7 cellular contexts compared by ENCODE assay signal in the genomic region with DNA sequence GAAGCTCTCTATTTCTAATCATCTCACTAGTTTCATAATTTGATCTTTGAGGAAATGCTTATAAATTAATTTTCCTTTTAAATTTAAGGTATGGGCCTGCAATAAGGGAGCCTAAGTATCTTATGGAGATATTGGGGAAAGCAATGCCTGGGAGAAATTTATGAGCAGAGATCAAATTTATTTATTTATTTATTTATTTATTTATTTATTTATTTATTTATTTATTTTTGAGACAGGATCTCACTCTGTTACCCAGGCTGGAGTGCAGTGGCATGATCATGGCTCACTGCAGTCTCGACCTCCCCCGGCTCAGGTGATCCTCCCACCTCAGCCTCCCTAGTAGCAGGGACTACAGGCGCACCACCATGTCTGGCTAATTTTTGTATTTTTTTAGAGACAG.
DNase-seq lines count a peak whose midpoint lies in the region; ATAC-seq, FAIRE-seq and TF ChIP-seq lines count a peak whose summit lies in the region.
"Not testable (repeated sequence)": the region's sequence is repeated elsewhere in the genome, so short reads cannot be mapped to it uniquely, and the experiment has no call there.

No MANE protein-coding gene starts in this region.

- peak overlapping the region; percentile 97 for H3K27ac Mint-ChIP-seq in CD4-positive, alpha-beta T cell
- peak overlapping the region; percentile 8 for H3K27ac Mint-ChIP-seq in activated T-cell treated with anti-CD3 and anti-CD28 coated beads, Interleukin-2, amount 50 U/mL, for 24 hours
- H3K27ac Mint-ChIP-seq in central memory CD8-positive, alpha-beta T cell (ENCODE audit: low read depth) = peak overlapping the region; percentile 88

- not testable (repeated sequence) for TF ChIP-seq RAD21 in SK-N-SH (IDR thresholded peaks at IDR 0.05; ENCODE audit: low read length)

- not testable (repeated sequence) for H3K27me3 ChIP-seq in CD4-positive, alpha-beta T cell (ENCODE audit: control insufficient read depth, insufficient read depth, low read length); SK-N-SH (ENCODE audit: insufficient read depth); keratinocyte (ENCODE audit: control insufficient read depth, extremely low read depth, insufficient read depth, low read length); neutrophil

- CTCF ChIA-PET in CD4-positive, alpha-beta T cell (lab: Charles Lee) = interaction anchor here (2.1 kb wide), 1 partner anchor 51 kb away, joined by 8 read pairs; no protein-coding TSS in a partner anchor
- CTCF ChIA-PET in SK-N-SH (lab: Yijun Ruan, JAX) = interaction anchor here (1.7 kb wide), 1 partner anchor 51 kb away, joined by 4 read pairs; no protein-coding TSS in a partner anchor

- not testable (repeated sequence) for H4K20me1 ChIP-seq in SK-N-SH (ENCODE audit: insufficient read depth); keratinocyte (ENCODE audit: control insufficient read depth, extremely low read depth, insufficient read depth, low read length)

- not testable (repeated sequence) for H3K9me1 ChIP-seq in keratinocyte (ENCODE audit: control insufficient read depth, extremely low read depth, insufficient read depth, low read length)

- DNase-seq in CD4-positive, alpha-beta T cell; SK-N-SH; activated T-cell treated with anti-CD3 and anti-CD28 coated beads, Interleukin-2, amount 50 U/mL, for 24 hours; central memory CD8-positive, alpha-beta T cell (ENCODE audit: low spot score in 2 of 2); keratinocyte (ENCODE audit: low read depth, low spot score): not testable (repeated sequence)

- not testable (repeated sequence) for H3K9me3 ChIP-seq in CD4-positive, alpha-beta T cell (ENCODE audit: control insufficient read depth, low read length); KOPT-K1 (ENCODE audit: insufficient read depth, low read length, poor library complexity, severe bottlenecking); SK-N-SH; keratinocyte (ENCODE audit: control insufficient read depth, low read depth, low read length); neutrophil

- H3K27me3 Mint-ChIP-seq in CD4-positive, alpha-beta T cell; activated T-cell treated with anti-CD3 and anti-CD28 coated beads, Interleukin-2, amount 50 U/mL, for 24 hours; central memory CD8-positive, alpha-beta T cell: not testable (repeated sequence)

- WGBS in SK-N-SH (ENCODE audit: low lambda C conversion rate) = 92% methylated on average over 3 of the region's 3 CpGs

- dilution Hi-C loops in keratinocyte (cut with MboI; ENCODE audit: extremely low pct_ligation_motif_present, low sequenced_read_pairs) = not testable (repeated sequence)

- TF ChIP-seq EP300 in SK-N-SH (IDR thresholded peaks at IDR 0.05; ENCODE audit: borderline replicate concordance in 1 of 2, low read depth in 1 of 2, low read length in 1 of 2) = not testable (repeated sequence)

- H3K9me2 ChIP-seq in SK-N-SH = not testable (repeated sequence)

- POLR2A ChIA-PET in CD4-positive, alpha-beta T cell (lab: Charles Lee); SK-N-SH (lab: Yijun Ruan, JAX): not testable (repeated sequence)

- peaks cover 74% of the 10 kb centered on the region for H3K4me1 Mint-ChIP-seq in CD4-positive, alpha-beta T cell (ENCODE audit: low read depth)
- H3K4me1 Mint-ChIP-seq in activated T-cell treated with anti-CD3 and anti-CD28 coated beads, Interleukin-2, amount 50 U/mL, for 24 hours (ENCODE audit: low read depth) = peaks cover 79% of the 10 kb centered on the region
- peaks cover 61% of the 10 kb centered on the region for H3K4me1 Mint-ChIP-seq in central memory CD8-positive, alpha-beta T cell

- H2AFZ ChIP-seq in SK-N-SH (ENCODE audit: low read depth); keratinocyte (ENCODE audit: control insufficient read depth, low read length): not testable (repeated sequence)

- H3K79me2 ChIP-seq in SK-N-SH (ENCODE audit: insufficient read depth) (peaks cover 66% of the 10 kb centered on the region), keratinocyte (ENCODE audit: control insufficient read depth, insufficient read depth, low read length) (peaks cover 67% of the 10 kb centered on the region)

- H3K4me3 ChIP-seq in SK-N-SH (ENCODE audit: low read depth in 2 of 2, low read length in 1 of 2) (peak overlapping the region; percentile 71 to 83; a peak in 2 of 4 replicates), keratinocyte (ENCODE audit: control insufficient read depth in 2 of 3, extremely low read depth in 1 of 3, insufficient read depth in 2 of 3, low read depth in 1 of 3, low read length in 3 of 3) (peak overlapping the region in 2 of 3 experiments; percentile 66 to 84), neutrophil (ENCODE audit: low read depth in 1 of 2, low read length in 1 of 2) (peak overlapping the region in 1 of 2 experiments; percentile 7)

- not testable (repeated sequence) for FAIRE-seq in keratinocyte (lab: Jason Lieb, UNC)

- H3K36me3 Mint-ChIP-seq in CD4-positive, alpha-beta T cell (ENCODE audit: low read depth) = peaks cover 25% of the 10 kb centered on the region
- H3K36me3 Mint-ChIP-seq in activated T-cell treated with anti-CD3 and anti-CD28 coated beads, Interleukin-2, amount 50 U/mL, for 24 hours (ENCODE audit: low read depth) = peaks cover 32% of the 10 kb centered on the region
- H3K36me3 Mint-ChIP-seq in central memory CD8-positive, alpha-beta T cell (ENCODE audit: insufficient read depth) = peaks cover 21% of the 10 kb centered on the region

- not testable (repeated sequence) for ATAC-seq in CD4-positive, alpha-beta T cell (ENCODE audit: poor library complexity); central memory CD8-positive, alpha-beta T cell (replicated peaks; ENCODE audit: extremely low read depth, poor library complexity, severe bottlenecking)

- H3K4me1 ChIP-seq in SK-N-SH (ENCODE audit: control insufficient read depth in 1 of 2, insufficient read depth in 2 of 2, low read depth in 1 of 2, low read length in 1 of 2) (peaks cover 9 to 15% of the 10 kb centered on the region in 2 experiments), keratinocyte (ENCODE audit: control insufficient read depth, extremely low read depth, insufficient read depth, low read length) (peaks cover 33% of the 10 kb centered on the region), neutrophil (ENCODE audit: control insufficient read depth in 1 of 2, insufficient read depth in 1 of 2, low read depth in 1 of 2, low read length in 1 of 2) (peaks cover 85 to 86% of the 10 kb centered on the region in 2 experiments)

- not testable (repeated sequence) for H3K9me3 Mint-ChIP-seq in CD4-positive, alpha-beta T cell; activated T-cell treated with anti-CD3 and anti-CD28 coated beads, Interleukin-2, amount 50 U/mL, for 24 hours; central memory CD8-positive, alpha-beta T cell

- H3K4me3 Mint-ChIP-seq in CD4-positive, alpha-beta T cell = peak overlapping the region; percentile 96
- H3K4me3 Mint-ChIP-seq in activated T-cell treated with anti-CD3 and anti-CD28 coated beads, Interleukin-2, amount 50 U/mL, for 24 hours = peak overlapping the region; percentile 84
- H3K4me3 Mint-ChIP-seq in central memory CD8-positive, alpha-beta T cell = peak overlapping the region; percentile 70

- intact Hi-C loops in CD4-positive, alpha-beta T cell (cut with DNase I, micrococcal nuclease) = loop anchor here (10.0 kb wide), 2 partner anchors 411 to 1661 kb away; partner anchors contain the start of gene HACE1 (in 1 of the 2)

- H3K36me3 ChIP-seq in KOPT-K1 (ENCODE audit: insufficient read depth, low read length); SK-N-SH (replicated peaks in 1 of 2; ENCODE audit: control insufficient read depth in 1 of 2, insufficient read depth in 2 of 2, low read length in 1 of 2); neutrophil: not testable (repeated sequence)
- H3K36me3 ChIP-seq in keratinocyte (ENCODE audit: control insufficient read depth in 2 of 2, extremely low read depth in 1 of 2, insufficient read depth in 2 of 2, low read length in 2 of 2) = peaks cover 4 to 13% of the 10 kb centered on the region in 2 experiments

- H3K9ac ChIP-seq in SK-N-SH = peak overlapping the region; percentile 86; the same call in 1 of the 2 replicates
- H3K9ac ChIP-seq in keratinocyte (ENCODE audit: control insufficient read depth, extremely low read depth, insufficient read depth, low read length) = peak overlapping the region; percentile 60

- H3K4me2 ChIP-seq in SK-N-SH (peak overlapping the region; percentile 95), keratinocyte (ENCODE audit: control insufficient read depth, extremely low read depth, insufficient read depth, low read depth, low read length) (peak overlapping the region; percentile 89)

- H3K27ac ChIP-seq in CD4-positive, alpha-beta T cell (ENCODE audit: low read depth, low read length) = not testable (repeated sequence)
- peak overlapping the region; percentile 96 for H3K27ac ChIP-seq in KOPT-K1 (ENCODE audit: low read depth, low read length, poor library complexity, severe bottlenecking)
- peak overlapping the region; percentile 11 to 89; a peak in 3 of 4 replicates for H3K27ac ChIP-seq in SK-N-SH (ENCODE audit: low read depth in 2 of 2, low read length in 1 of 2)
- peak overlapping the region; percentile 79 for H3K27ac ChIP-seq in keratinocyte (ENCODE audit: control insufficient read depth, insufficient read depth, low read length)
- peak overlapping the region; percentile 92 for H3K27ac ChIP-seq in neutrophil

- TF ChIP-seq CTCF in CD4-positive, alpha-beta T cell (IDR thresholded peaks at IDR 0.05); SK-N-SH (IDR thresholded peaks at IDR 0.05); keratinocyte (optimal IDR thresholded peaks at IDR 0.05 in 1 of 3, IDR thresholded peaks at IDR 0.05 in 1 of 3, conservative IDR thresholded peaks at IDR 0.05 in 1 of 3; ENCODE audit: extremely low read depth in 1 of 3, insufficient read depth in 2 of 3, low read length in 3 of 3); neutrophil (IDR thresholded peaks at IDR 0.05): not testable (repeated sequence)

- H3F3A ChIP-seq in SK-N-SH (replicated peaks; ENCODE audit: insufficient read depth) = peaks cover 56% of the 10 kb centered on the region

Comparison
In these comparisons a context has a peak if more than half of its experiments do, and no peak if none do; other contexts are left out.
1. H3K27ac Mint-ChIP-seq: peak in every context shown above with its lines; median percentile 97 in CD4-positive, alpha-beta T cell; 88 in central memory CD8-positive, alpha-beta T cell; 8 in activated T-cell treated with anti-CD3 and anti-CD28 coated beads, Interleukin-2, amount 50 U/mL, for 24 hours.